Comparison of ENCODE assay signal across 8 cellular contexts in genomic region chr1:87328121-87329050, GRCh38. TPM values are rescaled to one million over a fixed set of nuclear protein-coding genes. Genes with fewer than 3 reads are reported as not detected.
DNase-seq lines count a peak whose midpoint lies in the region; ATAC-seq and TF ChIP-seq lines count a peak whose summit lies in the region.

LMO4 (plus strand) TSS chr1:87328880; CDS start chr1:87332016, 3,136 bp downstream.

- peaks cover 0 to 15% (median 0%) of the 10 kb centered on the region in 7 donors for H3K9me3 Mint-ChIP-seq in CD4-positive, CD25-positive, alpha-beta regulatory T cell
- H3K9me3 Mint-ChIP-seq in dendritic cell treated with granulocyte-macrophage colony-stimulating factor and Interleukin-4, amounts not matched to agents 40 ng/mL and 50 ng/mL, for 4 days, result no peaks in the 10 kb centered on the region

- H3K4me1 ChIP-seq in CD4-positive, CD25-positive, alpha-beta regulatory T cell (ENCODE audit: control insufficient read depth, insufficient read depth, low read length, poor library complexity, severe bottlenecking), result peaks cover 38% of the 10 kb centered on the region
- H3K4me1 ChIP-seq in left lung, result peaks cover 7 to 31% of the 10 kb centered on the region in 2 donors

- intact Hi-C loops in dendritic cell treated with granulocyte-macrophage colony-stimulating factor and Interleukin-4, amounts not matched to agents 40 ng/mL and 50 ng/mL, for 4 days (cut with micrococcal nuclease), result loop anchor here (10.0 kb wide), 2 partner anchors 536 to 554 kb away; no protein-coding TSS in a partner anchor
- intact Hi-C loops in left lung (cut with DNase I), result loop anchor here in 1 of 2 donors (10.0 kb wide), 1 partner anchor 626 kb away; no protein-coding TSS in a partner anchor

- no peak within 1 kb of the TSS for H3K27ac ChIP-seq in CD4-positive, CD25-positive, alpha-beta regulatory T cell (ENCODE audit: insufficient read depth, low read length, poor library complexity, severe bottlenecking)
- H3K27ac ChIP-seq in left lung, result peak within 1 kb of the TSS; percentile 97 to 98

- TF ChIP-seq CTCF in left lung (IDR thresholded peaks at IDR 0.05), result no peak

- no peaks in the 10 kb centered on the region for H3K36me3 ChIP-seq in CD4-positive, CD25-positive, alpha-beta regulatory T cell (ENCODE audit: control insufficient read depth, insufficient read depth, low read length)
- H3K36me3 ChIP-seq in left lung, result peaks cover 0 to 3% of the 10 kb centered on the region in 2 donors

- peak within 1 kb of the TSS; percentile 17 to 94 (median 65) for H3K27ac Mint-ChIP-seq in CD4-positive, CD25-positive, alpha-beta regulatory T cell
- H3K27ac Mint-ChIP-seq in dendritic cell treated with granulocyte-macrophage colony-stimulating factor and Interleukin-4, amounts not matched to agents 40 ng/mL and 50 ng/mL, for 4 days, result peak within 1 kb of the TSS; percentile 98

- peaks cover 60% of the 10 kb centered on the region for H3K27me3 Mint-ChIP-seq in CD4-positive, CD25-positive, alpha-beta regulatory T cell
- peaks cover 3% of the 10 kb centered on the region for H3K27me3 Mint-ChIP-seq in dendritic cell treated with granulocyte-macrophage colony-stimulating factor and Interleukin-4, amounts not matched to agents 40 ng/mL and 50 ng/mL, for 4 days

- peak within 1 kb of the TSS; percentile 87 to 94 (median 92) for H3K4me3 Mint-ChIP-seq in CD4-positive, CD25-positive, alpha-beta regulatory T cell
- peak within 1 kb of the TSS; percentile 96 for H3K4me3 Mint-ChIP-seq in dendritic cell treated with granulocyte-macrophage colony-stimulating factor and Interleukin-4, amounts not matched to agents 40 ng/mL and 50 ng/mL, for 4 days

- peak; percentile 39 to 69 (median 45) for DNase-seq in CD4-positive, CD25-positive, alpha-beta regulatory T cell
- DNase-seq in NCI-H774 (lab: John Stamatoyannopoulos, UW) (peak; percentile 96), left lung (peak; percentile 96 to 97)
- peak; percentile 66 to 67 for DNase-seq in activated CD4-positive, alpha-beta T cell treated with anti-CD3 and anti-CD28 coated beads, Interleukin-2, amount 50 U/mL, for 4 hours
- DNase-seq in stimulated activated CD4-positive, alpha-beta T cell treated with anti-CD3 and anti-CD28 coated beads, Interleukin-2, amount 100 ng/mL, for 48 hours, result peak; percentile 65 to 70

- H3K27me3 ChIP-seq in CD4-positive, CD25-positive, alpha-beta regulatory T cell (ENCODE audit: control insufficient read depth, insufficient read depth, low read length), result peaks cover 49% of the 10 kb centered on the region
- no peaks in the 10 kb centered on the region for H3K27me3 ChIP-seq in left lung

- ATAC-seq in CD4-positive, CD25-positive, alpha-beta regulatory T cell (ENCODE audit: low read depth in 2 of 2), result peak; percentile 60 to 63
- peak; percentile 69 for ATAC-seq in GM19438 (IDR thresholded peaks at IDR 0.05; ENCODE audit: low read depth, unreplicated experiment)
- peak; percentile 83 for ATAC-seq in HG03571 (IDR thresholded peaks at IDR 0.05; ENCODE audit: unreplicated experiment)
- ATAC-seq in left lung, result peak; percentile 76

- H3K4me1 Mint-ChIP-seq in CD4-positive, CD25-positive, alpha-beta regulatory T cell, result peaks cover 23 to 53% (median 31%) of the 10 kb centered on the region in 4 donors
- H3K4me1 Mint-ChIP-seq in dendritic cell treated with granulocyte-macrophage colony-stimulating factor and Interleukin-4, amounts not matched to agents 40 ng/mL and 50 ng/mL, for 4 days (ENCODE audit: low read depth), result peaks cover 27% of the 10 kb centered on the region

- H3K9me3 ChIP-seq in CD4-positive, CD25-positive, alpha-beta regulatory T cell (ENCODE audit: control insufficient read depth in 2 of 2, low read length in 2 of 2), result peaks cover 0 to 6% of the 10 kb centered on the region in 2 experiments
- no peaks in the 10 kb centered on the region for H3K9me3 ChIP-seq in left lung

- H3K36me3 Mint-ChIP-seq in CD4-positive, CD25-positive, alpha-beta regulatory T cell, result no peaks in the 10 kb centered on the region
- peaks cover 42% of the 10 kb centered on the region for H3K36me3 Mint-ChIP-seq in dendritic cell treated with granulocyte-macrophage colony-stimulating factor and Interleukin-4, amounts not matched to agents 40 ng/mL and 50 ng/mL, for 4 days (ENCODE audit: low read depth)

- H3K4me3 ChIP-seq in CD4-positive, CD25-positive, alpha-beta regulatory T cell (ENCODE audit: low read depth, low read length), result peak within 1 kb of the TSS; percentile 76
- peak within 1 kb of the TSS; percentile 73 to 76 for H3K4me3 ChIP-seq in left lung

RNA-seq across cellular contexts. Expression of gene LMO4, which starts in this region (rescaled TPM):
- 10.3 TPM for total RNA-seq in CD4-positive, CD25-positive, alpha-beta regulatory T cell
- 1 to 10 TPM; 2.8 to 5.7 (median 3.8) TPM for polyA plus RNA-seq in CD4-positive, CD25-positive, alpha-beta regulatory T cell
- total RNA-seq in left lung, result 10 to 100 TPM; 56.9 to 66.1 TPM

Comparison
In these comparisons a context has a peak if more than half of its experiments do, and no peak if none do; other contexts are left out.
1. DNase-seq: peak in every context shown above with its lines; median percentile 96 in left lung; 96 in NCI-H774; 68 in stimulated activated CD4-positive, alpha-beta T cell treated with anti-CD3 and anti-CD28 coated beads, Interleukin-2, amount 100 ng/mL, for 48 hours; 66 in activated CD4-positive, alpha-beta T cell treated with anti-CD3 and anti-CD28 coated beads, Interleukin-2, amount 50 U/mL, for 4 hours; 45 in CD4-positive, CD25-positive, alpha-beta regulatory T cell.